Comparison of ENCODE assay signal across 1 cellular context in the genomic region with DNA sequence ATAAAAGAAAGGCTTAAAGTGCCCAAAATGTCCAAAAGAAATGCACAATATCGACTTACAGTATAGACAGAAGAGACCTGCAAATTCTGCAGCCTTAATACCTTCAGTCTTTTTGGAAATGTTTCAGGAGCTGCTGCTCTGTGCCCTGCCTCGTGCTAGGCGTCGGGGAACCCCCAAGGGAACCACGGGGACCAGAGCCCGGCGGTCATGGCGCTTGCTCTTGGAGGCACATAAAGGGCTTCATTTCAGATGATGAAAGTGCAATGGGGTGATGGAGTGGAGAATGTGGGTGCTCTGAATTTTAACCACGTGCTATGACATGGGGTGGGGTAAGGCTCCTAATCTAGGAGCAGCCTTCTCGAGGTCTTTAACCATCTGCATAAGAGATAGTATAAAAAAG.
TF ChIP-seq lines count a peak whose summit lies in the region.

No MANE protein-coding gene starts in this region.

TF ChIP-seq in IMR-90, 13 proteins besides CTCF, POLR2A, EP300 and RAD21:
- TF ChIP-seq BHLHE40 (IDR thresholded peaks at IDR 0.05; ENCODE audit: low read depth, low read length) (no peak), MXI1 (IDR thresholded peaks at IDR 0.05; ENCODE audit: borderline replicate concordance, low read depth, low read length) (no peak), MAZ (IDR thresholded peaks at IDR 0.05; ENCODE audit: borderline replicate concordance, low read depth, low read length) (no peak), CHD1 (IDR thresholded peaks at IDR 0.05; ENCODE audit: low read depth, low read length) (no peak), RFX5 (IDR thresholded peaks at IDR 0.05; ENCODE audit: low read depth, low read length) (no peak), SMC3 (IDR thresholded peaks at IDR 0.05; ENCODE audit: low read depth, low read length) (no peak), FOS (IDR thresholded peaks at IDR 0.05; ENCODE audit: low read depth, low read length) (no peak), RCOR1 (IDR thresholded peaks at IDR 0.05; ENCODE audit: insufficient replicate concordance, low read length) (no peak), MAFK (IDR thresholded peaks at IDR 0.05; ENCODE audit: low read depth, low read length) (no peak)
